10 cellular contexts compared by ENCODE assay signal in genomic region chr11:46090375-46090774, GRCh38.
"Had no signal": no experiment of that assay in that cellular context is flagged by ENCODE, and none has a peak within 500 bp of the region (broad histone marks: within the 10 kb centered on the region; RNA-seq: fewer than 3 reads in every experiment).

No MANE protein-coding gene starts in this region.

- H2AFZ ChIP-seq: GM23248, GM23338 had no signal

- H3K27ac ChIP-seq: GM23248 had no signal

- DNase-seq: GM23248, GOT3, H7, H9, HCEC 1CT, HFFc6 had no signal

- H3K4me3 ChIP-seq: GM23248, GM23338, HAP-1 had no signal

- ATAC-seq: GM23338, HCT116 had no signal

- H3K27ac Mint-ChIP-seq: GM23338, H9, HFFc6 had no signal

- H3K36me3 ChIP-seq: HAP-1 had no signal

- H3K4me2 ChIP-seq: GM23338 had no signal

- H3K9me3 ChIP-seq: HAP-1 had no signal

- H3K4me3 Mint-ChIP-seq: GM23338, H9, HFFc6 had no signal

- FAIRE-seq: H1 had no signal

- H3K9ac ChIP-seq: GM23248 had no signal
